ENCODE assay signal across 10 cellular contexts in the genomic region with DNA sequence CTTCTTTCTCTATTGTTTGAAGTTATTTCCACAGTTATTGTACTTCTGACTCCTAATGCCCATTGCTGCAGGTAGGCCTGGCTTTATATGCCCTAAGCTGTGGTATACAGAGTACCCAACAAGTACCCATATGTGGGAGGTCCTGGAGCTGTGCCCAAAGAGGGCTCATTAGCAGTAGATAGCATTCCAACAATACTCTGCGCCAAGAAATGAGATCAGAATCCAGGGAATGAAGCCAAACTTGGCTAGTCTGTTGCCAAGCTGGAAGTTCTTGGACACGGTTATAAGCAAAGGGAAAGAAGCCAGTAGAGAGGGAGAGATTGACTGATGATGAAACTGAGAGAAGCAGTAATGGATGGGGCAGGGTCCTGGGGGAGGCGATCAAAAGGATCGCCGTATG. TPM values are rescaled to one million over a fixed set of nuclear protein-coding genes. Genes with fewer than 3 reads are reported as not detected.
DNase-seq lines count a peak whose midpoint lies in the region; ATAC-seq and FAIRE-seq lines count a peak whose summit lies in the region.
"Had no signal": no experiment of that assay in that cellular context is flagged by ENCODE, and none has a peak within 500 bp of the region (broad histone marks: within the 10 kb centered on the region; RNA-seq: fewer than 3 reads in every experiment).

No MANE protein-coding gene starts in this region.

- H3K4me3 ChIP-seq in SJCRH30: no peak overlapping the region
- no peak overlapping the region for H3K4me3 ChIP-seq in trophoblast cell (ENCODE audit: low read depth, low read length)

- no CpG with 5 or more reads among the region's 5 CpGs for WGBS in trophoblast cell (ENCODE audit: extremely low coverage, insufficient coverage, insufficient read length)

- no peak overlapping the region for H3K14ac ChIP-seq in trophoblast cell (ENCODE audit: low read length)

- H2BK120ac ChIP-seq in trophoblast cell (ENCODE audit: insufficient read depth, low read length, poor library complexity): no peak overlapping the region

- H3K79me1 ChIP-seq in trophoblast cell (ENCODE audit: low read length): no peaks in the 10 kb centered on the region

- no peak overlapping the region for H3K9ac ChIP-seq in trophoblast cell (ENCODE audit: low read length)

- no peaks in the 10 kb centered on the region for H3K79me2 ChIP-seq in trophoblast cell (ENCODE audit: control insufficient read depth, insufficient read depth, low read length, poor library complexity)

- H3K18ac ChIP-seq in trophoblast cell (ENCODE audit: low read length): no peak overlapping the region

- FAIRE-seq in frontal cortex (lab: Jason Lieb, UNC): no peak
- FAIRE-seq: colon, TTC549 had no signal

- H2BK5ac ChIP-seq in trophoblast cell (ENCODE audit: low read depth, low read length, poor library complexity): no peak overlapping the region

- H4K8ac ChIP-seq in trophoblast cell (ENCODE audit: low read depth, low read length): no peak overlapping the region

- H2BK12ac ChIP-seq in trophoblast cell (ENCODE audit: low read length): no peak overlapping the region

- H3K4me2 ChIP-seq in trophoblast cell (ENCODE audit: low read length): no peak overlapping the region

- no peaks in the 10 kb centered on the region for H3K36me3 ChIP-seq in SJCRH30
- H3K36me3 ChIP-seq in trophoblast cell (ENCODE audit: control insufficient read depth in 1 of 2, insufficient read depth in 2 of 2, low read length in 2 of 2): no peaks in the 10 kb centered on the region

- H3K4me1 ChIP-seq in SJCRH30 (no peaks in the 10 kb centered on the region), trophoblast cell (ENCODE audit: control insufficient read depth in 1 of 2, insufficient read depth in 2 of 2, low read length in 2 of 2) (no peaks in the 10 kb centered on the region)

- DNase-seq in DMS79 treated with DMSO at 0.1 percent for 48 hours (lab: John Stamatoyannopoulos, UW) (peak; percentile 66), SJCRH30 (peak; percentile 26 to 35), frontal cortex (ENCODE audit: low spot score in 2 of 2) (peak; percentile 24 to 45), trophoblast cell (peak; percentile 29 to 84), NCI-H2227 (lab: John Stamatoyannopoulos, UW; ENCODE audit: unreplicated experiment) (no peak), NCI-H1417 (lab: John Stamatoyannopoulos, UW) (no peak)
- no peak for DNase-seq in activated effector memory CD4-positive, alpha-beta T cell treated with anti-CD3 and anti-CD28 coated beads, Interleukin-2, amount 50 U/mL, for 16 hours

- no peak overlapping the region for H3K27ac ChIP-seq in SJCRH30
- no peak overlapping the region for H3K27ac ChIP-seq in trophoblast cell (ENCODE audit: low read depth, low read length)

- H4K12ac ChIP-seq in trophoblast cell (ENCODE audit: low read depth, low read length): no peak overlapping the region

- no peak overlapping the region for H3K23ac ChIP-seq in trophoblast cell (ENCODE audit: low read length)

- no peaks in the 10 kb centered on the region for H3K27me3 ChIP-seq in SJCRH30
- H3K27me3 ChIP-seq in trophoblast cell (ENCODE audit: insufficient read depth, low read length): no peaks in the 10 kb centered on the region

- H4K91ac ChIP-seq in trophoblast cell (ENCODE audit: low read depth, low read length): no peak overlapping the region

- no peak overlapping the region for H2AFZ ChIP-seq in trophoblast cell (ENCODE audit: insufficient read depth, low read length, poor library complexity)

- peaks cover 7% of the 10 kb centered on the region for H3K9me3 ChIP-seq in SJCRH30 (replicated peaks)
- no peaks in the 10 kb centered on the region for H3K9me3 ChIP-seq in trophoblast cell (ENCODE audit: insufficient read depth, low read depth, low read length)

- H3K4ac ChIP-seq in trophoblast cell (ENCODE audit: low read depth, low read length): no peak overlapping the region

- no peak for ATAC-seq in HG03139 (IDR thresholded peaks at IDR 0.05; ENCODE audit: unreplicated experiment)

- no peak overlapping the region for H2AK5ac ChIP-seq in trophoblast cell (ENCODE audit: low read length)

RNA-seq across cellular contexts. Expression of a gene that starts 29.7 kb away (rescaled TPM):
- 14.4 and 17.9 TPM in 2 replicates for total RNA-seq in SJCRH30 (2014; rRNA removed; shearing (Covaris generic))
- total RNA-seq in frontal cortex: 75.4 TPM
- polyA plus RNA-seq in trophoblast cell (2013): 22.4 and 22.6 TPM in 2 replicates

Comparison
In these comparisons a context has a peak if more than half of its experiments do, and no peak if none do; other contexts are left out.
1. DNase-seq: peak in DMS79 treated with DMSO at 0.1 percent for 48 hours (single experiment), SJCRH30 (2 of 2), frontal cortex (2 of 2) and trophoblast cell (2 of 2); none in NCI-H2227 (single experiment), NCI-H1417 (0 of 3) and activated effector memory CD4-positive, alpha-beta T cell treated with anti-CD3 and anti-CD28 coated beads, Interleukin-2, amount 50 U/mL, for 16 hours (single experiment).